ENCODE assay signal across 28 cellular contexts in genomic region chr7:4996696-4997222, GRCh38. TPM values are rescaled to one million over a fixed set of nuclear protein-coding genes. Genes with fewer than 3 reads are reported as not detected.
"Had no signal": no experiment of that assay in that cellular context is flagged by ENCODE, and none has a peak within 500 bp of the region (broad histone marks: within the 10 kb centered on the region; RNA-seq: fewer than 3 reads in every experiment).

No MANE protein-coding gene starts in this region.

- H3K27me3 Mint-ChIP-seq: activated B cell treated with CpG ODN at 0.5 μM for 24 hours; activated CD4-positive, alpha-beta T cell treated with anti-CD3 and anti-CD28 coated beads, Interleukin-2, amount 10 ng/mL, durations not matched to agents 24 days and 14 days; activated naive CD8-positive, alpha-beta T cell treated with anti-CD3 and anti-CD28 coated beads, Interleukin-2, amount 50 U/mL, for 24 hours; T-helper 17 cell had no signal

- H3K27ac Mint-ChIP-seq: activated B cell treated with CpG ODN at 0.5 μM for 24 hours; activated CD4-positive, alpha-beta T cell treated with anti-CD3 and anti-CD28 coated beads, Interleukin-2, amount 10 ng/mL, durations not matched to agents 24 days and 14 days; activated naive CD8-positive, alpha-beta T cell treated with anti-CD3 and anti-CD28 coated beads, Interleukin-2, amount 50 U/mL, for 24 hours had no signal

- H3K9me3 Mint-ChIP-seq: activated B cell treated with CpG ODN at 0.5 μM for 24 hours; activated CD4-positive, alpha-beta T cell treated with anti-CD3 and anti-CD28 coated beads, Interleukin-2, amount 10 ng/mL, durations not matched to agents 24 days and 14 days; activated naive CD4-positive, alpha-beta T cell treated with anti-CD3 and anti-CD28 coated beads, Interleukin-2, amount 50 U/mL, for 72 hours; activated naive CD8-positive, alpha-beta T cell treated with anti-CD3 and anti-CD28 coated beads, Interleukin-2, amount 50 U/mL, for 24 hours; activated T-cell treated with anti-CD3 and anti-CD28 coated beads, Interleukin-2, amount 50 U/mL, for 4 hours had no signal

- H3K4me2 ChIP-seq: KMS-11 had no signal

- H3K27ac ChIP-seq: ascending aorta, body of pancreas, KMS-11 had no signal

- H3K4me3 Mint-ChIP-seq: activated B cell treated with CpG ODN at 0.5 μM for 24 hours; activated CD4-positive, alpha-beta T cell treated with anti-CD3 and anti-CD28 coated beads, Interleukin-2, amount 10 ng/mL, durations not matched to agents 24 days and 14 days; activated naive CD8-positive, alpha-beta T cell treated with anti-CD3 and anti-CD28 coated beads, Interleukin-2, amount 50 U/mL, for 24 hours; activated T-cell treated with anti-CD3 and anti-CD28 coated beads, Interleukin-2, amount 50 U/mL, for 4 hours; T-helper 17 cell had no signal

- H3K9ac ChIP-seq: KMS-11 had no signal

- ATAC-seq: activated naive CD4-positive, alpha-beta T cell treated with anti-CD3 and anti-CD28 coated beads, Interleukin-2, amount 50 U/mL, for 72 hours; activated naive CD8-positive, alpha-beta T cell treated with anti-CD3 and anti-CD28 coated beads, Interleukin-2, amount 50 U/mL, for 24 hours; activated T-cell treated with anti-CD3 and anti-CD28 coated beads, Interleukin-2, amount 50 U/mL, for 4 hours; body of pancreas; T-helper 17 cell had no signal

- DNase-seq: activated B cell treated with CpG ODN at 0.5 μM for 24 hours; activated CD4-positive, alpha-beta T cell treated with anti-CD3 and anti-CD28 coated beads for 1 hour; activated CD4-positive, alpha-beta T cell treated with anti-CD3 and anti-CD28 coated beads, Interleukin-2, amount 10 ng/mL, durations not matched to agents 24 days and 14 days; activated CD4-positive, alpha-beta T cell treated with anti-CD3 and anti-CD28 coated beads, Interleukin-2, amount 50 U/mL, for 48 hours; activated effector memory CD4-positive, alpha-beta T cell treated with anti-CD3 and anti-CD28 coated beads, Interleukin-2, amount 50 U/mL, for 16 hours; activated naive CD4-positive, alpha-beta T cell treated with Interleukin-2 at 50 U/mL for 16 hours; activated naive CD8-positive, alpha-beta T cell treated with anti-CD3 and anti-CD28 coated beads, Interleukin-2, amount 50 U/mL, for 24 hours; activated T-cell treated with anti-CD3 and anti-CD28 coated beads, Interleukin-2, amount 50 U/mL, for 4 hours; amniotic stem cell; body of pancreas; central memory CD4-positive, alpha-beta T cell; NCI-H1092; NCI-H1417; NCI-H1930; NCI-H2107; NCI-H2171 treated with DMSO at 0.1 percent for 48 hours; NCI-H226; NCI-H69; SIG-M5; T-helper 17 cell; T-helper 9 cell had no signal

- H3K27me3 ChIP-seq: ascending aorta, body of pancreas had no signal

- H3K9me3 ChIP-seq: ascending aorta, body of pancreas had no signal

- H3K4me1 ChIP-seq: ascending aorta, body of pancreas had no signal

- H3K4me3 ChIP-seq: ascending aorta, body of pancreas had no signal

- H3K4me1 Mint-ChIP-seq: activated B cell treated with CpG ODN at 0.5 μM for 24 hours had no signal

RNA-seq across cellular contexts. Expression of gene MMD2, which starts 37.8 kb away (rescaled TPM):
- total RNA-seq: activated B cell treated with CpG ODN at 0.5 μM for 24 hours; activated CD4-positive, alpha-beta T cell treated with anti-CD3 and anti-CD28 coated beads, Interleukin-2, amount 10 ng/mL, durations not matched to agents 24 days and 14 days; activated naive CD4-positive, alpha-beta T cell treated with anti-CD3 and anti-CD28 coated beads, Interleukin-2, amount 50 U/mL, for 72 hours; activated T-cell treated with anti-CD3 and anti-CD28 coated beads, Interleukin-2, amount 50 U/mL, for 4 hours; ascending aorta; body of pancreas; bronchial epithelial cell; MCF 10A; NCI-H460; RPMI7951; T-helper 17 cell had no signal
